In the genomic region with DNA sequence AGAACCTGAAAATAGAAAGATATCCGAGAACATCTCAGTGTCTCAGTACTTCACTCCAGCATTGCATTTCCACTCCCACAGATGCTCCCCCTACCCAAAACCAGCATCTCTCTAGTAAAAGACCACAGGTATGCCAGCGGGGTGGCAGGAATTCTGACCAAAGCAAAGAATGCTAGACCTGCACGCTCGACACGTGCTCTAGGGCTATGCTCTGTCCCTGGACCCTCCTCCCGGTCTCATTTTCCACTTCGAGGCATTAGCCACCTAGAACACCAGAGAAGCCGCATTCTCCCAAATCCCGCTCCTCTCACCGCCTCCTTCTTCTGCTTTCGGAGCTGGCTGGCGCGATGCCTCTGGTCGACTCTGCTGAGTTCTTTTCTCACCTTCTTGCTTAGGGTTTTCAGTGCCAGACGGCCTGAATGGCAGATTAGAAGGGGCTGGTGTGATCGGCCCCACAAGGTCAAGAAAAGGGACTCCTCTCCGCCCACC, we compare ENCODE assay signal across 1 cellular context.
TF ChIP-seq lines count a peak whose summit lies in the region.

No MANE protein-coding gene starts in this region.

TF ChIP-seq in GM23338, 12 proteins besides CTCF, POLR2A, EP300 and RAD21 (continued from another document):
- TF ChIP-seq, protein P1, sequence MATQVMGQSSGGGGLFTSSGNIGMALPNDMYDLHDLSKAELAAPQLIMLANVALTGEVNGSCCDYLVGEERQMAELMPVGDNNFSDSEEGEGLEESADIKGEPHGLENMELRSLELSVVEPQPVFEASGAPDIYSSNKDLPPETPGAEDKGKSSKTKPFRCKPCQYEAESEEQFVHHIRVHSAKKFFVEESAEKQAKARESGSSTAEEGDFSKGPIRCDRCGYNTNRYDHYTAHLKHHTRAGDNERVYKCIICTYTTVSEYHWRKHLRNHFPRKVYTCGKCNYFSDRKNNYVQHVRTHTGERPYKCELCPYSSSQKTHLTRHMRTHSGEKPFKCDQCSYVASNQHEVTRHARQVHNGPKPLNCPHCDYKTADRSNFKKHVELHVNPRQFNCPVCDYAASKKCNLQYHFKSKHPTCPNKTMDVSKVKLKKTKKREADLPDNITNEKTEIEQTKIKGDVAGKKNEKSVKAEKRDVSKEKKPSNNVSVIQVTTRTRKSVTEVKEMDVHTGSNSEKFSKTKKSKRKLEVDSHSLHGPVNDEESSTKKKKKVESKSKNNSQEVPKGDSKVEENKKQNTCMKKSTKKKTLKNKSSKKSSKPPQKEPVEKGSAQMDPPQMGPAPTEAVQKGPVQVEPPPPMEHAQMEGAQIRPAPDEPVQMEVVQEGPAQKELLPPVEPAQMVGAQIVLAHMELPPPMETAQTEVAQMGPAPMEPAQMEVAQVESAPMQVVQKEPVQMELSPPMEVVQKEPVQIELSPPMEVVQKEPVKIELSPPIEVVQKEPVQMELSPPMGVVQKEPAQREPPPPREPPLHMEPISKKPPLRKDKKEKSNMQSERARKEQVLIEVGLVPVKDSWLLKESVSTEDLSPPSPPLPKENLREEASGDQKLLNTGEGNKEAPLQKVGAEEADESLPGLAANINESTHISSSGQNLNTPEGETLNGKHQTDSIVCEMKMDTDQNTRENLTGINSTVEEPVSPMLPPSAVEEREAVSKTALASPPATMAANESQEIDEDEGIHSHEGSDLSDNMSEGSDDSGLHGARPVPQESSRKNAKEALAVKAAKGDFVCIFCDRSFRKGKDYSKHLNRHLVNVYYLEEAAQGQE (IDR thresholded peaks at IDR 0.05; ENCODE audit: unreplicated experiment), result no peak
